Comparison of ENCODE assay signal across 9 cellular contexts in genomic region chr4:16026155-16026761, GRCh38. TPM values are rescaled to one million over a fixed set of nuclear protein-coding genes. Genes with fewer than 3 reads are reported as not detected.
DNase-seq lines count a peak whose midpoint lies in the region; ATAC-seq and TF ChIP-seq lines count a peak whose summit lies in the region.
"Had no signal": no experiment of that assay in that cellular context is flagged by ENCODE, and none has a peak within 500 bp of the region (broad histone marks: within the 10 kb centered on the region; RNA-seq: fewer than 3 reads in every experiment).

No MANE protein-coding gene starts in this region.

- no peaks in the 10 kb centered on the region for H3K4me1 ChIP-seq in transverse colon
- H3K4me1 ChIP-seq: SJSA1 had no signal

- H3K4me3 ChIP-seq in transverse colon: no peak overlapping the region
- H3K4me3 ChIP-seq: SJSA1 had no signal

- no peak for TF ChIP-seq POLR2A in transverse colon (IDR thresholded peaks at IDR 0.05)

- no peak for TF ChIP-seq EP300 in transverse colon (IDR thresholded peaks at IDR 0.05; ENCODE audit: low read depth)

- ATAC-seq in GM19455 (IDR thresholded peaks at IDR 0.05; ENCODE audit: unreplicated experiment): no peak

- DNase-seq in NCI-H1694 (lab: John Stamatoyannopoulos, UW) (peak; percentile 26), astrocyte of the hippocampus (ENCODE audit: low read depth, low spot score) (peak; percentile 80), iris pigment epithelial cell (ENCODE audit: low read depth) (peak; percentile 60), transverse colon (no peak), posterior cingulate gyrus (no peak)

- 32 to 40% methylated on average over 5 of the region's 5 CpGs for WGBS in transverse colon (ENCODE audit: low coverage in 1 of 2), 2 donors

- no peak overlapping the region for H3K27ac ChIP-seq in C4-2B
- no peak overlapping the region for H3K27ac ChIP-seq in transverse colon
- H3K27ac ChIP-seq: SJSA1 had no signal

- TF ChIP-seq CTCF in C4-2B (conservative IDR thresholded peaks at IDR 0.05): peak; percentile 79
- peak; percentile 65 for TF ChIP-seq CTCF in GM12873 (IDR thresholded peaks at IDR 0.05; ENCODE audit: insufficient read depth, low read depth, low read length, missing control alignments)
- TF ChIP-seq CTCF in transverse colon (IDR thresholded peaks at IDR 0.05): peak; percentile 76 to 87 (median 82)

- H3K36me3 ChIP-seq in transverse colon: no peaks in the 10 kb centered on the region
- H3K36me3 ChIP-seq: SJSA1 had no signal

- in situ Hi-C loops in transverse colon (cut with MboI; ENCODE audit: low pct_ligation_motif_present in 1 of 4, low pct_unique_long_range_greater_than_20kb in 1 of 4, low sequenced_read_pairs in 3 of 4): loop anchor here in 2 of 4 donors (10.0 to 25.0 kb wide), 3 partner anchors 186 to 411 kb away; no protein-coding TSS in a partner anchor

- intact Hi-C loops in transverse colon (cut with DNase I; ENCODE audit: low total_unique reads): loop anchor here (5.0 kb wide), 1 partner anchor 246 kb away; no protein-coding TSS in a partner anchor
- intact Hi-C loops in posterior cingulate gyrus (cut with DNase I): loop anchor here (1.0 to 2.0 kb wide), 2 partner anchors 173 to 239 kb away; no protein-coding TSS in a partner anchor

- no peaks in the 10 kb centered on the region for H3K27me3 ChIP-seq in transverse colon
- H3K27me3 ChIP-seq: SJSA1 had no signal

- H3K9me3 ChIP-seq in transverse colon: no peaks in the 10 kb centered on the region
- H3K9me3 ChIP-seq: SJSA1 had no signal

RNA-seq across cellular contexts. Expression of gene PROM1, which starts 57.6 kb away (rescaled TPM):
- 100 to 1,000 TPM in 3 of 4 donors, 10 to 100 TPM in 1; 35.2 to 236 (median 170) TPM for total RNA-seq in transverse colon
- total RNA-seq: SJSA1 had no signal

Comparison
In these comparisons a context has a peak if more than half of its experiments do, and no peak if none do; other contexts are left out.
1. DNase-seq: peak in NCI-H1694 (single experiment), astrocyte of the hippocampus (single experiment) and iris pigment epithelial cell (single experiment); none in transverse colon (single experiment) and posterior cingulate gyrus (0 of 10).
2. Peak in every context shown above with its lines, with median percentiles within 50 percentile points of each other: CTCF ChIP-seq.